Comparison of ENCODE assay signal across 8 cellular contexts in the genomic region with DNA sequence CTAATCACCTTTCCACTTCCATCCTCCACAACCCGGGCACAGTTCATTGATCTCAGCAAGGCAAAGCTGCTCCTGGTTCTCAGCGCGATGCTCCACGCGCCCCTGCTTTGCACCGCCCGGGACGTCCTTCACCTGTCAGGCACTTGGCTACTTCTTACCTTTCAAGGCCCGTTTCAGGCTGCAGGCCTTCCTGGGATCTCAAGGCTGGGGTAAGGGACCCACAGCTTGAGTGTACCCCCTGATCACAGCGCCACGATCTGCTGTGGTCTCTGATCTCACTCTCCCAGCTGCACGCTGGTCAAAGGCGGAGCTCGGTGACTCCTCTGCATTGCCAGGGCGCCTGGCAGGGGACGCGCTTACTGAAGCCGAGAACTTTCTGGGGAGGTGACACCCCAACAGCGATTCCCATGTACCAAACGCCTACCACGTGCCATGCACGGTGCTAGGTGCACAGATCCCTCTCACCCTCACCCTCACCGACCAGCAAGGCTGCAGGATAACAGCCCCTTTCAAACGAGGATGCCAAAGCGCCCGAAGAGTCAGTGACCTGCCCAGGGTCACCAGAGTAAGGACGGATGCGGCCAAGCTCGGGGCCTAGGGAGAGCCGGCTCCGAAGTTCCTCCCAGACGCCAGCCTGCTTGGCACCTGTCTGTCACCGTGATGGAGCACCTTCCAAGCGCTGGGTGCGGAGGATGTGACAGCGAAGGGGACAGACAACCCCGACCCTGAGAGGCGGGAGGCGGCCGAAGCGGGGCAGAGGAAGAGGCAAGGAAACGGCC. TPM values are rescaled to one million over a fixed set of nuclear protein-coding genes. Genes with fewer than 3 reads are reported as not detected.
DNase-seq lines count a peak whose midpoint lies in the region; ATAC-seq and TF ChIP-seq lines count a peak whose summit lies in the region.

No MANE protein-coding gene starts in this region.

- intact Hi-C loops in mucosa of descending colon (cut with DNase I, micrococcal nuclease), result no loop called here

- ATAC-seq in HG02642 (IDR thresholded peaks at IDR 0.05; ENCODE audit: poor library complexity, unreplicated experiment) (peak; percentile 38), mucosa of descending colon (peak; percentile 47)

- DNase-seq in NCI-H1092 treated with DMSO at 0.1 percent for 48 hours (lab: John Stamatoyannopoulos, UW), result peak; percentile 38
- DNase-seq in NCI-H1092 (lab: John Stamatoyannopoulos, UW), result no peak
- DNase-seq in NCI-H1105 (lab: John Stamatoyannopoulos, UW), result peak; percentile 28
- peak; percentile 4 to 19 for DNase-seq in activated CD8-positive, alpha-beta memory T cell treated with anti-CD3 and anti-CD28 coated beads for 4 hours (ENCODE audit: low read depth in 2 of 2)
- DNase-seq in epithelial cell of esophagus (ENCODE audit: low read depth), result peak; percentile 42
- peak; percentile 55 to 76 (median 66) for DNase-seq in mucosa of descending colon
- DNase-seq in stimulated activated CD8-positive, alpha-beta memory T cell treated with anti-CD3 and anti-CD28 coated beads, Interleukin-4, amount 100 ng/mL, for 4 hours (ENCODE audit: low read depth in 2 of 2, low spot score in 1 of 2), result peak; percentile 20 to 21

- TF ChIP-seq CTCF in epithelial cell of esophagus (IDR thresholded peaks at IDR 0.05; ENCODE audit: insufficient read depth, low read depth, low read length, missing control alignments), result no peak
- no peak for TF ChIP-seq CTCF in mucosa of descending colon (IDR thresholded peaks at IDR 0.05)

- no peaks in the 10 kb centered on the region for H3K36me3 ChIP-seq in mucosa of descending colon (ENCODE audit: low read depth)

- peaks cover 9% of the 10 kb centered on the region for H3K4me1 ChIP-seq in mucosa of descending colon (ENCODE audit: low read depth)

- peak overlapping the region; percentile 98 for H3K4me3 ChIP-seq in epithelial cell of esophagus (ENCODE audit: low read length)
- H3K4me3 ChIP-seq in mucosa of descending colon, result peak overlapping the region; percentile 60

- H3K9me3 ChIP-seq in mucosa of descending colon, result no peaks in the 10 kb centered on the region

RNA-seq across cellular contexts. Expression of a gene that starts 0.8 kb away (rescaled TPM):
- total RNA-seq in mucosa of descending colon, result 10 to 100 TPM; 34.7 to 78.3 (median 41.0) TPM

RNA-seq across cellular contexts. Expression of a gene that starts 0.9 kb away (rescaled TPM):
- 10 to 100 TPM; 20.0 to 26.2 (median 20.9) TPM for total RNA-seq in mucosa of descending colon

RNA-seq across cellular contexts. Expression of a gene that starts 51.8 kb away (rescaled TPM):
- 10 to 100 TPM; 36.9 to 58.4 (median 49.3) TPM for total RNA-seq in mucosa of descending colon
